Comparison of ENCODE assay signal across 8 cellular contexts in the genomic region with DNA sequence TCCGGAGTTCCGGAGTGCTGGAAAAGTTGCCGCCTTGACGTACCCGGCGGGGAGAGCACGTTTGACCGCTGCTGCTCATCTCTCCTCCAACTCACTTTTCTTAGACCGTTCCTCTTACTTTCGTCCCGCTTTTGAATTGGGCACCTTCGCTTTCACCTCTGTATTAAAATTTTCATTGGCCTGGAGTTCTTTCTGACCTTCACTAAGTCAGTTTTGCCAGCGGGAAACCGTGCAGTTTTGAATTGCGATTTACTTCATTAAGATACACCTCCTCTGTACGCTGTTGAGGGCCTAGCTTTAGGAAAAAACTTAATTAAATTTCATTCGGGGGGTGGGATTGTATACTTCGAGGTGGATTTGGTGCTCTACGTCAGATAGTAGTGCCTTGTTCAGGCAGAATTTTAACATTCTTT. TPM values are rescaled to one million over a fixed set of nuclear protein-coding genes. Genes with fewer than 3 reads are reported as not detected.
A peak's percentile ranks its signal among the peaks of the same experiment; 100 is the strongest.
DNase-seq lines count a peak whose midpoint lies in the region; ATAC-seq, FAIRE-seq and TF ChIP-seq lines count a peak whose summit lies in the region.

No MANE protein-coding gene starts in this region.

- in situ Hi-C loops in HepG2 (cut with HindIII; ENCODE audit: extremely low pct_ligation_motif_present, low pct_unique_long_range_greater_than_20kb) = no loop called here
- in situ Hi-C loops in transverse colon (cut with MboI; ENCODE audit: low pct_ligation_motif_present in 1 of 4, low pct_unique_long_range_greater_than_20kb in 1 of 4, low sequenced_read_pairs in 3 of 4) = loop anchor here in 1 of 4 donors (25.0 kb wide), 1 partner anchor 1291 kb away; the partner anchor contains the start of gene CCNL1

- no peaks in the 10 kb centered on the region for H3K9me3 ChIP-seq in HepG2 (ENCODE audit: low read length)
- H3K9me3 ChIP-seq in transverse colon = no peaks in the 10 kb centered on the region

- H3K27ac Mint-ChIP-seq in activated naive CD4-positive, alpha-beta T cell treated with anti-CD3 and anti-CD28 coated beads, Interleukin-2, amount 10 ng/mL, durations not matched to agents 7 days and 5 days = peak overlapping the region; percentile 92
- H3K27ac Mint-ChIP-seq in activated naive CD8-positive, alpha-beta T cell treated with anti-CD3 and anti-CD28 coated beads, Interleukin-2, amount 50 U/mL, for 24 hours = peak overlapping the region; percentile 92

- CTCF ChIA-PET in activated naive CD4-positive, alpha-beta T cell treated with anti-CD3 and anti-CD28 coated beads, Interleukin-2, amount 10 ng/mL, durations not matched to agents 7 days and 5 days (lab: Charles Lee) = interaction anchor here (1.0 to 4.4 kb wide), 2 partner anchors 19 to 65 kb away, joined by 3 to 39 read pairs; partner anchors contain the start of gene C3orf33
- CTCF ChIA-PET in HepG2 (lab: Yijun Ruan, JAX; ENCODE audit: low intra/inter-chr PET ratio, low total read pairs) = no interaction called here

- intact Hi-C loops in HepG2 (cut with micrococcal nuclease; ENCODE audit: unreplicated experiment) (loop anchor here (2.0 to 5.0 kb wide), 3 partner anchors 17 to 159 kb away; partner anchors contain the start of gene SLC33A1), transverse colon (cut with DNase I; ENCODE audit: low total_unique reads) (loop anchor here (5.0 kb wide), 1 partner anchor 64 kb away; the partner anchor contains the start of gene C3orf33)

- peaks cover 36% of the 10 kb centered on the region for H3K4me1 Mint-ChIP-seq in activated naive CD4-positive, alpha-beta T cell treated with anti-CD3 and anti-CD28 coated beads, Interleukin-2, amount 10 ng/mL, durations not matched to agents 7 days and 5 days
- peaks cover 38% of the 10 kb centered on the region for H3K4me1 Mint-ChIP-seq in activated naive CD8-positive, alpha-beta T cell treated with anti-CD3 and anti-CD28 coated beads, Interleukin-2, amount 50 U/mL, for 24 hours

- H3K4me3 ChIP-seq in HepG2 (replicated peaks in 1 of 3; ENCODE audit: insufficient read depth in 1 of 3, low read depth in 2 of 3, low read length in 3 of 3) = peak overlapping the region; percentile 98 to 99 (median 99)
- peak overlapping the region; percentile 94 to 99 (median 96) for H3K4me3 ChIP-seq in transverse colon

- peaks cover 15% of the 10 kb centered on the region; the same call in 1 of the 2 replicates for H4K20me1 ChIP-seq in HepG2 (ENCODE audit: insufficient read depth, low read length)

- DNase-seq in activated naive CD4-positive, alpha-beta T cell treated with anti-CD3 and anti-CD28 coated beads, Interleukin-2, amount 10 ng/mL, durations not matched to agents 7 days and 5 days = no peak
- DNase-seq in activated naive CD4-positive, alpha-beta T cell treated with anti-CD3 and anti-CD28 coated beads, Interleukin-2, amount 50 U/mL, for 16 hours = no peak
- DNase-seq in activated naive CD8-positive, alpha-beta T cell treated with anti-CD3 and anti-CD28 coated beads, Interleukin-2, amount 50 U/mL, for 24 hours = no peak
- no peak for DNase-seq in HepG2 (ENCODE audit: low spot score)
- no peak for DNase-seq in transverse colon
- DNase-seq in occipital lobe (lab: John Stamatoyannopoulos, UW) = no peak
- DNase-seq in stimulated activated CD4-positive, alpha-beta T cell treated with anti-CD3 and anti-CD28 coated beads, Interleukin-4, amount 100 ng/mL, for 4 hours = no peak

- no peak overlapping the region for H2AFZ ChIP-seq in HepG2 (ENCODE audit: low read length)

- H3K4me1 ChIP-seq in HepG2 (ENCODE audit: insufficient read depth, low read length) (peaks cover 62% of the 10 kb centered on the region), transverse colon (peaks cover 4 to 25% (median 20%) of the 10 kb centered on the region in 4 donors)

- H3K27me3 Mint-ChIP-seq in activated naive CD4-positive, alpha-beta T cell treated with anti-CD3 and anti-CD28 coated beads, Interleukin-2, amount 10 ng/mL, durations not matched to agents 7 days and 5 days = no peaks in the 10 kb centered on the region
- H3K27me3 Mint-ChIP-seq in activated naive CD8-positive, alpha-beta T cell treated with anti-CD3 and anti-CD28 coated beads, Interleukin-2, amount 50 U/mL, for 24 hours = no peaks in the 10 kb centered on the region

- TF ChIP-seq EP300 in HepG2 (IDR thresholded peaks at IDR 0.05; ENCODE audit: low read depth in 2 of 2, low read length in 2 of 2) (no peak), HepG2 (CRISPR knock-in tag; IDR thresholded peaks at IDR 0.05; ENCODE audit: borderline replicate concordance) (no peak), transverse colon (IDR thresholded peaks at IDR 0.05; ENCODE audit: low read depth) (no peak)

- TF ChIP-seq RAD21 in HepG2 (CRISPR knock-in tag; IDR thresholded peaks at IDR 0.05) = no peak

- peak overlapping the region; percentile 98 for H3K27ac ChIP-seq in HepG2 (ENCODE audit: extremely low read length, insufficient read depth, low read length)
- H3K27ac ChIP-seq in transverse colon = peak overlapping the region; percentile 97 to 98 (median 98)

- no peak for FAIRE-seq in HepG2 (lab: Jason Lieb, UNC)

- POLR2A ChIA-PET in HepG2 (lab: Yijun Ruan, JAX) = interaction anchor here (1.3 to 3.3 kb wide), 3 partner anchors 9 to 66 kb away, joined by 8 to 32 read pairs (median 10); partner anchors contain the start of genes C3orf33 and SLC33A1

- no TSS peak for BruUV-seq in HepG2 (replicated peaks; lab: Mats Ljungman, UMichigan)

- no peak for TF ChIP-seq CTCF in HepG2 (CRISPR knock-in tag; IDR thresholded peaks at IDR 0.05)
- no peak for TF ChIP-seq CTCF in transverse colon (IDR thresholded peaks at IDR 0.05)

- TF ChIP-seq POLR2A in HepG2 (IDR thresholded peaks at IDR 0.05; ENCODE audit: insufficient read depth in 1 of 2, low read depth in 2 of 2, low read length in 2 of 2) (no peak), transverse colon (IDR thresholded peaks at IDR 0.05) (no peak)

- H3K36me3 Mint-ChIP-seq in activated naive CD4-positive, alpha-beta T cell treated with anti-CD3 and anti-CD28 coated beads, Interleukin-2, amount 10 ng/mL, durations not matched to agents 7 days and 5 days = peaks cover 7% of the 10 kb centered on the region
- H3K36me3 Mint-ChIP-seq in activated naive CD8-positive, alpha-beta T cell treated with anti-CD3 and anti-CD28 coated beads, Interleukin-2, amount 50 U/mL, for 24 hours (ENCODE audit: low read depth) = peaks cover 7% of the 10 kb centered on the region

- H3K79me2 ChIP-seq in HepG2 (ENCODE audit: insufficient read depth, low read length) = peaks cover 60% of the 10 kb centered on the region

- ATAC-seq in HG03097 (IDR thresholded peaks at IDR 0.05; ENCODE audit: low FRiP score, unreplicated experiment) = peak; percentile 8
- ATAC-seq in activated naive CD8-positive, alpha-beta T cell treated with anti-CD3 and anti-CD28 coated beads, Interleukin-2, amount 50 U/mL, for 24 hours = no peak
- ATAC-seq in HepG2 = no peak

- under 1% methylated on average over 14 of the region's 19 CpGs for WGBS in HepG2 (ENCODE audit: low lambda C conversion rate)
- WGBS in transverse colon (ENCODE audit: low coverage in 1 of 2), 2 donors = 1% methylated on average over 11 to 19 of the region's 19 CpGs

- peak overlapping the region; percentile 96 for H3K4me3 Mint-ChIP-seq in activated naive CD4-positive, alpha-beta T cell treated with anti-CD3 and anti-CD28 coated beads, Interleukin-2, amount 10 ng/mL, durations not matched to agents 7 days and 5 days
- peak overlapping the region; percentile 99 for H3K4me3 Mint-ChIP-seq in activated naive CD8-positive, alpha-beta T cell treated with anti-CD3 and anti-CD28 coated beads, Interleukin-2, amount 50 U/mL, for 24 hours

- H3K27me3 ChIP-seq in HepG2 (ENCODE audit: control insufficient read depth in 1 of 2, insufficient read depth in 2 of 2, low read length in 2 of 2) = no peaks in the 10 kb centered on the region; a peak in 1 of 5 replicates
- no peaks in the 10 kb centered on the region for H3K27me3 ChIP-seq in transverse colon

- H3K9ac ChIP-seq in HepG2 (ENCODE audit: insufficient read depth, low read depth, low read length) = peak overlapping the region; percentile 98

- H3K9me3 Mint-ChIP-seq in activated naive CD4-positive, alpha-beta T cell treated with anti-CD3 and anti-CD28 coated beads, Interleukin-2, amount 10 ng/mL, durations not matched to agents 7 days and 5 days = no peaks in the 10 kb centered on the region
- no peaks in the 10 kb centered on the region for H3K9me3 Mint-ChIP-seq in activated naive CD8-positive, alpha-beta T cell treated with anti-CD3 and anti-CD28 coated beads, Interleukin-2, amount 50 U/mL, for 24 hours

- peak overlapping the region; percentile 81 for H3K4me2 ChIP-seq in HepG2 (ENCODE audit: low read depth, low read length)

- no peaks in the 10 kb centered on the region for H3K36me3 ChIP-seq in HepG2 (replicated peaks in 1 of 2; ENCODE audit: control insufficient read depth in 1 of 2, insufficient read depth in 2 of 2, low read length in 2 of 2)
- no peaks in the 10 kb centered on the region for H3K36me3 ChIP-seq in transverse colon

RNA-seq across cellular contexts. Expression of gene GMPS, which starts 1.3 kb away (rescaled TPM):
- 85.5 and 133 TPM in 2 replicates for total RNA-seq in HepG2 (2016; rRNA removed; fragmentation: Illumina TruSeq; extraction: Trizol)
- total RNA-seq in HepG2 (2016; cell fraction: cytosol; rRNA removed; fragmentation: Illumina TruSeq; extraction: Trizol; ENCODE audit: low read depth) = 54.1 and 60.2 TPM in 2 replicates
- 89.1 and 121 TPM in 2 replicates for total RNA-seq in HepG2 (2016; cell fraction: insoluble cytoplasmic fraction; rRNA removed; fragmentation: Illumina TruSeq; extraction: Trizol)
- 47.1 and 60.6 TPM in 2 replicates for total RNA-seq in HepG2 (2016; cell fraction: membrane; rRNA removed; fragmentation: Illumina TruSeq; extraction: Trizol)
- total RNA-seq in HepG2 (2016; cell fraction: nucleus; rRNA removed; fragmentation: Illumina TruSeq; extraction: Trizol) = 40.1 and 41.2 TPM in 2 replicates
- 19.7 and 29.6 TPM in 2 replicates for polyA plus RNA-seq in HepG2 (2011; rRNA removed)
- 15.9 and 27.6 TPM in 2 replicates for polyA plus RNA-seq in HepG2 (2011; cell fraction: cytosol; rRNA removed)
- 6.9 and 9.6 TPM in 2 replicates for polyA plus RNA-seq in HepG2 (2011; cell fraction: nucleus; rRNA removed)
- polyA plus RNA-seq in HepG2 (2012) = 60.1 and 74.6 TPM in 2 replicates
- polyA plus RNA-seq in HepG2 (2016; cell fraction: cytosol; fragmentation: Illumina TruSeq; extraction: Trizol; ENCODE audit: low read depth) = 13.3 and 16.3 TPM in 2 replicates
- 109 and 115 TPM in 2 replicates for polyA plus RNA-seq in HepG2 (2016; cell fraction: insoluble cytoplasmic fraction; fragmentation: Illumina TruSeq; extraction: Trizol; ENCODE audit: low read depth)
- 23.2 and 29.1 TPM in 2 replicates for polyA plus RNA-seq in HepG2 (2016; cell fraction: membrane; fragmentation: Illumina TruSeq; extraction: Trizol; ENCODE audit: low read depth)
- 38.4 and 47.1 TPM in 2 replicates for polyA plus RNA-seq in HepG2 (2016; cell fraction: nucleus; fragmentation: Illumina TruSeq; extraction: Trizol; ENCODE audit: insufficient read depth, low read depth)
- polyA minus RNA-seq in HepG2 (2011; rRNA and poly(A)+ RNA removed; ENCODE audit: low replicate concordance) = 18.8 and 66.2 TPM in 2 replicates
- polyA minus RNA-seq in HepG2 (2011; cell fraction: cytosol; rRNA and poly(A)+ RNA removed) = 42.1 and 54.6 TPM in 2 replicates
- 24.3 and 28.3 TPM in 2 replicates for polyA minus RNA-seq in HepG2 (2011; cell fraction: nucleus; rRNA and poly(A)+ RNA removed)
- 10 to 100 TPM in 3 of 4 donors, 1 to 10 TPM in 1; 3.0 to 45.2 (median 20.4) TPM for total RNA-seq in transverse colon
- total RNA-seq in occipital lobe = 50.2 TPM

RNA-seq across cellular contexts. Expression of gene SLC33A1, which starts 17.5 kb away (rescaled TPM):
- total RNA-seq in HepG2 (2016; rRNA removed; fragmentation: Illumina TruSeq; extraction: Trizol) = 23.2 and 32.1 TPM in 2 replicates
- total RNA-seq in HepG2 (2016; cell fraction: cytosol; rRNA removed; fragmentation: Illumina TruSeq; extraction: Trizol; ENCODE audit: low read depth) = 15.0 and 15.7 TPM in 2 replicates
- 20.0 and 30.4 TPM in 2 replicates for total RNA-seq in HepG2 (2016; cell fraction: insoluble cytoplasmic fraction; rRNA removed; fragmentation: Illumina TruSeq; extraction: Trizol)
- 13.4 and 14.1 TPM in 2 replicates for total RNA-seq in HepG2 (2016; cell fraction: membrane; rRNA removed; fragmentation: Illumina TruSeq; extraction: Trizol)
- 34.2 and 38.9 TPM in 2 replicates for total RNA-seq in HepG2 (2016; cell fraction: nucleus; rRNA removed; fragmentation: Illumina TruSeq; extraction: Trizol)
- polyA plus RNA-seq in HepG2 (2011; rRNA removed) = 20.0 and 22.8 TPM in 2 replicates
- 13.2 and 17.0 TPM in 2 replicates for polyA plus RNA-seq in HepG2 (2011; cell fraction: cytosol; rRNA removed)
- polyA plus RNA-seq in HepG2 (2011; cell fraction: nucleus; rRNA removed) = 23.1 and 27.5 TPM in 2 replicates
- polyA plus RNA-seq in HepG2 (2012) = 19.9 and 20.4 TPM in 2 replicates
- polyA plus RNA-seq in HepG2 (2016; cell fraction: cytosol; fragmentation: Illumina TruSeq; extraction: Trizol; ENCODE audit: low read depth) = 1.7 and 1.8 TPM in 2 replicates
- polyA plus RNA-seq in HepG2 (2016; cell fraction: insoluble cytoplasmic fraction; fragmentation: Illumina TruSeq; extraction: Trizol; ENCODE audit: low read depth) = 12.8 and 13.1 TPM in 2 replicates
- 3.7 and 4.3 TPM in 2 replicates for polyA plus RNA-seq in HepG2 (2016; cell fraction: membrane; fragmentation: Illumina TruSeq; extraction: Trizol; ENCODE audit: low read depth)
- polyA plus RNA-seq in HepG2 (2016; cell fraction: nucleus; fragmentation: Illumina TruSeq; extraction: Trizol; ENCODE audit: insufficient read depth, low read depth) = 31.5 and 32.2 TPM in 2 replicates
- polyA minus RNA-seq in HepG2 (2011; rRNA and poly(A)+ RNA removed; ENCODE audit: low replicate concordance) = 35.3 and 36.9 TPM in 2 replicates
- 26.3 and 34.0 TPM in 2 replicates for polyA minus RNA-seq in HepG2 (2011; cell fraction: cytosol; rRNA and poly(A)+ RNA removed)
- polyA minus RNA-seq in HepG2 (2011; cell fraction: nucleus; rRNA and poly(A)+ RNA removed) = 37.9 and 43.0 TPM in 2 replicates
- 10 to 100 TPM; 13.3 to 34.8 (median 32.7) TPM for total RNA-seq in transverse colon
- total RNA-seq in occipital lobe = 54.1 TPM
